28 cellular contexts compared by ENCODE assay signal in genomic region chr10:16768702-16769101, GRCh38.
"Had no signal": no experiment of that assay in that cellular context is flagged by ENCODE, and none has a peak within 500 bp of the region (broad histone marks: within the 10 kb centered on the region; RNA-seq: fewer than 3 reads in every experiment).

No MANE protein-coding gene starts in this region.

- H3K4me3 Mint-ChIP-seq: stimulated activated effector memory CD8-positive, alpha-beta T cell treated with anti-CD3 and anti-CD28 coated beads, Interleukin-12 subunit alpha, Interleukin-12 subunit beta, amount 100 ng/mL, for 72 hours; stimulated activated memory B cell treated with anti-CD40 and anti-IgM and Interleukin-4, amounts not matched to agents 10 μg/mL and 1 μg/mL and 100 μg/mL, for 72 hours; stimulated activated naive B cell treated with anti-CD40 and anti-IgM and Interleukin-4, amounts not matched to agents 10 μg/mL and 1 μg/mL and 100 μg/mL, for 72 hours; stimulated activated naive CD8-positive, alpha-beta T cell treated with anti-CD3 and anti-CD28 coated beads, Interleukin-15, amount 100 ng/mL, for 72 hours; stimulated activated naive CD8-positive, alpha-beta T cell treated with anti-CD3 and anti-CD28 coated beads, Interleukin-15, Interleukin-2, amounts not matched to agents 100 ng/mL and 50 ng/mL, for 24 hours; type B pancreatic cell had no signal

- H3K27ac Mint-ChIP-seq: stimulated activated memory B cell treated with anti-CD40 and anti-IgM and Interleukin-4, amounts not matched to agents 10 μg/mL and 1 μg/mL and 100 μg/mL, for 72 hours; stimulated activated naive B cell treated with anti-CD40 and anti-IgM and Interleukin-4, amounts not matched to agents 10 μg/mL and 1 μg/mL and 100 μg/mL, for 72 hours; stimulated activated naive CD8-positive, alpha-beta T cell treated with anti-CD3 and anti-CD28 coated beads, Interleukin-15, Interleukin-2, amounts not matched to agents 100 ng/mL and 50 ng/mL, for 24 hours; type B pancreatic cell had no signal

- H3K36me3 ChIP-seq: suprapubic skin, thyroid gland, tibial artery, transverse colon, upper lobe of left lung, upper lobe of right lung, uterus, vagina had no signal

- H3K4me3 ChIP-seq: stomach, suprapubic skin, testis, thoracic aorta, thyroid gland, tibial artery, tibial nerve, transverse colon, upper lobe of left lung, upper lobe of right lung, uterus, vagina had no signal

- H3K27ac ChIP-seq: stomach, suprapubic skin, testis, thoracic aorta, thyroid gland, tibial artery, tibial nerve, transverse colon, upper lobe of left lung, upper lobe of right lung, uterus, vagina had no signal

- H3K36me3 Mint-ChIP-seq: type B pancreatic cell had no signal

- ATAC-seq: stimulated activated effector memory CD8-positive, alpha-beta T cell treated with anti-CD3 and anti-CD28 coated beads, Interleukin-12 subunit alpha, Interleukin-12 subunit beta, amount 100 ng/mL, for 72 hours; stimulated activated memory B cell treated with anti-CD40 and anti-IgM and Interleukin-4, amounts not matched to agents 10 μg/mL and 1 μg/mL and 100 μg/mL, for 72 hours; stimulated activated naive B cell treated with anti-CD40 and anti-IgM and Interleukin-4, amounts not matched to agents 10 μg/mL and 1 μg/mL and 100 μg/mL, for 72 hours; stimulated activated naive CD8-positive, alpha-beta T cell treated with anti-CD3 and anti-CD28 coated beads, Interleukin-15, amount 100 ng/mL, for 72 hours; stimulated activated naive CD8-positive, alpha-beta T cell treated with anti-CD3 and anti-CD28 coated beads, Interleukin-15, Interleukin-2, amounts not matched to agents 100 U/mL and 50 U/mL, for 24 hours; upper lobe of right lung had no signal

- H3K27me3 Mint-ChIP-seq: stimulated activated memory B cell treated with anti-CD40 and anti-IgM and Interleukin-4, amounts not matched to agents 10 μg/mL and 1 μg/mL and 100 μg/mL, for 72 hours; stimulated activated naive B cell treated with anti-CD40 and anti-IgM and Interleukin-4, amounts not matched to agents 10 μg/mL and 1 μg/mL and 100 μg/mL, for 72 hours; stimulated activated naive CD8-positive, alpha-beta T cell treated with anti-CD3 and anti-CD28 coated beads, Interleukin-15, amount 100 ng/mL, for 72 hours; stimulated activated naive CD8-positive, alpha-beta T cell treated with anti-CD3 and anti-CD28 coated beads, Interleukin-15, Interleukin-2, amounts not matched to agents 100 ng/mL and 50 ng/mL, for 24 hours; type B pancreatic cell had no signal

- H3K4me1 ChIP-seq: suprapubic skin, testis, thyroid gland, tibial artery, tibial nerve, transverse colon, upper lobe of left lung, upper lobe of right lung, uterus, vagina had no signal

- H3K27me3 ChIP-seq: stomach, suprapubic skin, testis, thyroid gland, tibial artery, tibial nerve, transverse colon, upper lobe of left lung, upper lobe of right lung, uterus, vagina had no signal

- H3K9me3 ChIP-seq: stomach, suprapubic skin, testis, thoracic aorta, thyroid gland, tibial artery, tibial nerve, transverse colon, upper lobe of left lung, upper lobe of right lung, uterus, vagina had no signal

- H3K9me3 Mint-ChIP-seq: stimulated activated effector memory CD8-positive, alpha-beta T cell treated with anti-CD3 and anti-CD28 coated beads, Interleukin-12 subunit alpha, Interleukin-12 subunit beta, amount 100 ng/mL, for 72 hours; stimulated activated memory B cell treated with anti-CD40 and anti-IgM and Interleukin-4, amounts not matched to agents 10 μg/mL and 1 μg/mL and 100 μg/mL, for 72 hours; stimulated activated naive B cell treated with anti-CD40 and anti-IgM and Interleukin-4, amounts not matched to agents 10 μg/mL and 1 μg/mL and 100 μg/mL, for 72 hours; stimulated activated naive CD8-positive, alpha-beta T cell treated with anti-CD3 and anti-CD28 coated beads, Interleukin-15, amount 100 ng/mL, for 72 hours; stimulated activated naive CD8-positive, alpha-beta T cell treated with anti-CD3 and anti-CD28 coated beads, Interleukin-15, Interleukin-2, amounts not matched to agents 100 ng/mL and 50 ng/mL, for 24 hours; type B pancreatic cell had no signal

- DNase-seq: stimulated activated CD4-positive, alpha-beta T cell treated with anti-CD3 and anti-CD28 coated beads, Interleukin-2, amount 100 ng/mL, for 48 hours; stimulated activated CD4-positive, alpha-beta T cell treated with anti-CD3 and anti-CD28 coated beads, Interleukin-4, amount 100 ng/mL, for 1 hour; stimulated activated CD4-positive, alpha-beta T cell treated with anti-CD3 and anti-CD28 coated beads, Interleukin-4, amount 100 ng/mL, for 24 hours; stimulated activated CD4-positive, alpha-beta T cell treated with anti-CD3 and anti-CD28 coated beads, Interleukin-4, amount 100 ng/mL, for 4 hours; stimulated activated CD8-positive, alpha-beta memory T cell treated with anti-CD3 and anti-CD28 coated beads, Interleukin-4, amount 100 ng/mL, for 48 hours; stimulated activated naive B cell treated with anti-CD40 and anti-IgM and Interleukin-4, amounts not matched to agents 10 μg/mL and 1 μg/mL and 100 μg/mL, for 72 hours; stimulated activated naive CD4-positive, alpha-beta T cell; stimulated activated naive CD4-positive, alpha-beta T cell treated with Interleukin-2 at 50 U/mL for 16 hours; stimulated activated naive CD8-positive, alpha-beta T cell treated with anti-CD3 and anti-CD28 coated beads, Interleukin-15, amount 100 ng/mL, for 72 hours; stimulated activated naive CD8-positive, alpha-beta T cell treated with anti-CD3 and anti-CD28 coated beads, Interleukin-15, Interleukin-2, amounts not matched to agents 100 U/mL and 50 U/mL, for 24 hours; stomach; substantia nigra; testis; thyroid gland; tibial artery; transverse colon; trophoblast cell; upper lobe of left lung; upper lobe of right lung; uterus had no signal
